8 cellular contexts compared by ENCODE assay signal in the genomic region with DNA sequence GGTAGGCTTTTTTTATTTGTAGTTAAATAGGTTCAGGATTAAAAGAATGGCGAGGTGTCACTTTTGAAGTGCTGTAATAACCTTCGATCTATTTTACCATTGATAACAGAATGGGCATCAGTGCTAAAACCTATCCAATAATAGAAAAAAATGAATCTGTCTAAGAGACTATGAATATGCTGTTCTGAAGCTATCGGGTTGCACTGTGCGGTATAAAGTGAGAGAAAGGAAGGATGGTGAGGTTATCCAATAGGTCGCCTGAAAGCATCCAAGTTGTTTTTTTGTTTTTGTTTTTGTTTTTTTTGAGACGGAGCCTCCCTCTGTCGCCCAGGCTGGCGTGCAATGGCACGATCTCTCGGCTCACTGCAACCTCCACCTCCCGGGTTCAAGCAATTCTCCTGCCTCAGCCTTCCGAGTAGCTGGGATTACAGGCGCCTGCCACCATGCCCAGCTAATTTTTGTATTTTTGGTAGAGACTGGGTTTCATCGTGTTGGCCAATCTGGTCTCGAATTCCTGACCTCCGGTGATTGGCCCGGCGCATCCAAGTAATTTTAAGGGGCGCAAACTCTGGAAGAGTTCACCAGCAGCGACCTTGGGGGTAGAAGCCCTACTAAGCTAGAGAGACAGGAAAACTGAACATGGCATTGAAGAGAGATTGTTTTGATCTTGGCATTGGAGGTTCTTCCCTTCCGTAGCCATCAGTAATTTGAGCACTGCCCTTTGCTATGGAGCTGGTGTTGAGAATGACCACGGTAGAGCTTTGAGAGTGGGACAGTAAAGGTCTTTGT. TPM values are rescaled to one million over a fixed set of nuclear protein-coding genes. Genes with fewer than 3 reads are reported as not detected.
A peak's percentile ranks its signal among the peaks of the same experiment; 100 is the strongest.
DNase-seq lines count a peak whose midpoint lies in the region; ATAC-seq and TF ChIP-seq lines count a peak whose summit lies in the region.

No MANE protein-coding gene starts in this region.

- WGBS in adrenal gland, 4 donors: 1 to 3% (median 2%) methylated on average over 17 to 22 of the region's 22 CpGs
- WGBS in hepatocyte (ENCODE audit: low lambda C conversion rate, missing lambda C conversion rate): 1% methylated on average over 22 of the region's 22 CpGs

- H3K9me3 ChIP-seq in adrenal gland (replicated peaks in 1 of 3) (no peaks in the 10 kb centered on the region), hepatocyte (ENCODE audit: low read depth) (no peaks in the 10 kb centered on the region)

- H3K27me3 Mint-ChIP-seq in activated CD4-positive, alpha-beta T cell treated with anti-CD3 and anti-CD28 coated beads, Interleukin-2, amount 10 ng/mL, durations not matched to agents 7 days and 5 days: peaks cover 2% of the 10 kb centered on the region

- no peaks in the 10 kb centered on the region for H3K27me3 ChIP-seq in adrenal gland
- H3K27me3 ChIP-seq in hepatocyte: no peaks in the 10 kb centered on the region

- H3K4me3 ChIP-seq in adrenal gland: peak overlapping the region in 2 of 4 donors; percentile 49 to 58
- H3K4me3 ChIP-seq in hepatocyte: peak overlapping the region; percentile 31

- peak; percentile 7 for ATAC-seq in HG03135 (IDR thresholded peaks at IDR 0.05; ENCODE audit: unreplicated experiment)

- H3K4me1 ChIP-seq in adrenal gland (replicated peaks in 1 of 2) (peaks cover 0 to 11% of the 10 kb centered on the region in 2 donors), hepatocyte (ENCODE audit: insufficient read depth) (no peaks in the 10 kb centered on the region)

- peak overlapping the region; percentile 35 to 79 (median 77) for H3K27ac ChIP-seq in adrenal gland
- H3K27ac ChIP-seq in hepatocyte: peak overlapping the region; percentile 84

- POLR2A ChIA-PET in activated CD4-positive, alpha-beta T cell treated with anti-CD3 and anti-CD28 coated beads, Interleukin-2, amount 10 ng/mL, durations not matched to agents 7 days and 5 days (lab: Charles Lee): interaction anchor here (1.0 to 1.5 kb wide), 2 partner anchors 9 to 100 kb away, joined by 4 to 9 read pairs; partner anchors contain the start of gene MDM4

- peak overlapping the region; percentile 72 for H3K4me2 ChIP-seq in hepatocyte

- no peaks in the 10 kb centered on the region for H3K79me2 ChIP-seq in hepatocyte

- intact Hi-C loops in adrenal gland (cut with DNase I) (no loop called here), posterior vena cava (cut with DNase I) (loop anchor here in 1 of 2 donors (10.0 kb wide), 1 partner anchor 353 kb away; the partner anchor contains the start of gene ETNK2)

- peak overlapping the region; percentile 74 for H2AFZ ChIP-seq in hepatocyte

- peak; percentile 34 for DNase-seq in activated CD4-positive, alpha-beta T cell treated with anti-CD3 and anti-CD28 coated beads, Interleukin-2, amount 10 ng/mL, durations not matched to agents 7 days and 5 days
- DNase-seq in activated CD4-positive, alpha-beta T cell treated with anti-CD3 and anti-CD28 coated beads, Interleukin-2, amount 50 U/mL, for 4 hours: no peak
- DNase-seq in NCI-H69 (lab: John Stamatoyannopoulos, UW) (peak; percentile 88), adrenal gland (peak in 3 of 7 donors; percentile 28 to 48 (median 35)), hepatocyte (ENCODE audit: low spot score) (peak; percentile 27), renal cortical epithelial cell (ENCODE audit: low read depth) (peak; percentile 16), posterior vena cava (ENCODE audit: low spot score) (no peak)

- peak overlapping the region; percentile 98 for H3K27ac Mint-ChIP-seq in activated CD4-positive, alpha-beta T cell treated with anti-CD3 and anti-CD28 coated beads, Interleukin-2, amount 10 ng/mL, durations not matched to agents 7 days and 5 days

- H3K4me1 Mint-ChIP-seq in activated CD4-positive, alpha-beta T cell treated with anti-CD3 and anti-CD28 coated beads, Interleukin-2, amount 10 ng/mL, durations not matched to agents 7 days and 5 days: peaks cover 50% of the 10 kb centered on the region

- H3K9me3 Mint-ChIP-seq in activated CD4-positive, alpha-beta T cell treated with anti-CD3 and anti-CD28 coated beads, Interleukin-2, amount 10 ng/mL, durations not matched to agents 7 days and 5 days: peaks cover 5% of the 10 kb centered on the region

- TF ChIP-seq CTCF in adrenal gland (IDR thresholded peaks at IDR 0.05) (no peak), hepatocyte (IDR thresholded peaks at IDR 0.05; ENCODE audit: poor library complexity) (no peak)

- H4K20me1 ChIP-seq in hepatocyte (ENCODE audit: insufficient read depth, poor library complexity, severe bottlenecking): no peaks in the 10 kb centered on the region

- no peaks in the 10 kb centered on the region for H3K9me2 ChIP-seq in hepatocyte (replicated peaks; ENCODE audit: insufficient read depth)

- CTCF ChIA-PET in activated CD4-positive, alpha-beta T cell treated with anti-CD3 and anti-CD28 coated beads, Interleukin-2, amount 10 ng/mL, durations not matched to agents 7 days and 5 days (lab: Charles Lee): interaction anchor here (0.7 to 8.0 kb wide), 11 partner anchors 9 to 300 kb away, joined by 3 to 106 read pairs (median 13); partner anchors contain the start of genes MDM4 and PIK3C2B

- H3K4me3 Mint-ChIP-seq in activated CD4-positive, alpha-beta T cell treated with anti-CD3 and anti-CD28 coated beads, Interleukin-2, amount 10 ng/mL, durations not matched to agents 7 days and 5 days: peak overlapping the region; percentile 87

- no peaks in the 10 kb centered on the region for H3K36me3 ChIP-seq in adrenal gland (replicated peaks in 1 of 2)
- no peaks in the 10 kb centered on the region for H3K36me3 ChIP-seq in hepatocyte (replicated peaks; ENCODE audit: insufficient read depth, low read depth)

- peaks cover 7% of the 10 kb centered on the region for H3K36me3 Mint-ChIP-seq in activated CD4-positive, alpha-beta T cell treated with anti-CD3 and anti-CD28 coated beads, Interleukin-2, amount 10 ng/mL, durations not matched to agents 7 days and 5 days (ENCODE audit: low read depth)

- peak in 1 of 2 donors; percentile 50 for TF ChIP-seq POLR2A in adrenal gland (IDR thresholded peaks at IDR 0.05)

RNA-seq across cellular contexts. Expression of gene MDM4, which starts 8.7 kb away (rescaled TPM):
- 10 to 100 TPM; 95.0 to 98.1 TPM for total RNA-seq in activated CD4-positive, alpha-beta T cell treated with anti-CD3 and anti-CD28 coated beads, Interleukin-2, amount 10 ng/mL, durations not matched to agents 7 days and 5 days
- total RNA-seq in adrenal gland (10 to 100 TPM; 11.3 to 77.4 (median 46.6) TPM), hepatocyte (42.3 and 47.8 TPM in 2 replicates), renal cortical epithelial cell (13.7 and 44.5 TPM in 2 replicates), posterior vena cava (10 to 100 TPM; 65.1 to 75.9 TPM)
- polyA plus RNA-seq in adrenal gland (10 to 100 TPM; 13.0 to 24.3 (median 15.9) TPM), hepatocyte (15.4 and 22.5 TPM in 2 replicates)

RNA-seq across cellular contexts. Expression of gene PIK3C2B, which starts 12.9 kb away (rescaled TPM):
- total RNA-seq in activated CD4-positive, alpha-beta T cell treated with anti-CD3 and anti-CD28 coated beads, Interleukin-2, amount 10 ng/mL, durations not matched to agents 7 days and 5 days: 10 to 100 TPM; 27.4 to 28.9 TPM
- 10 to 100 TPM in 7 of 8 donors, 1 to 10 TPM in 1; 9.8 to 22.9 (median 16.5) TPM for total RNA-seq in adrenal gland
- polyA plus RNA-seq in adrenal gland: 10 to 100 TPM in 1 of 3 donors, 1 to 10 TPM in 2; 2.3 to 16.5 (median 2.8) TPM
- total RNA-seq in hepatocyte: 19.7 and 26.0 TPM in 2 replicates
- polyA plus RNA-seq in hepatocyte: 15.5 and 18.8 TPM in 2 replicates
- 1.9 and 9.7 TPM in 2 replicates for total RNA-seq in renal cortical epithelial cell
- 10 to 100 TPM; 33.7 to 36.9 TPM for total RNA-seq in posterior vena cava

Comparison
In these comparisons a context has a peak if more than half of its experiments do, and no peak if none do; other contexts are left out.
1. DNase-seq: peak in activated CD4-positive, alpha-beta T cell treated with anti-CD3 and anti-CD28 coated beads, Interleukin-2, amount 10 ng/mL, durations not matched to agents 7 days and 5 days (single experiment), NCI-H69 (single experiment), hepatocyte (single experiment) and renal cortical epithelial cell (single experiment); none in activated CD4-positive, alpha-beta T cell treated with anti-CD3 and anti-CD28 coated beads, Interleukin-2, amount 50 U/mL, for 4 hours (0 of 2) and posterior vena cava (single experiment).